ENCODE assay signal across 12 cellular contexts in genomic region chr6:143555071-143555492, GRCh38. TPM values are rescaled to one million over a fixed set of nuclear protein-coding genes. Genes with fewer than 3 reads are reported as not detected.
DNase-seq lines count a peak whose midpoint lies in the region; ATAC-seq lines count a peak whose summit lies in the region.
"Had no signal": no experiment of that assay in that cellular context is flagged by ENCODE, and none has a peak within 500 bp of the region (broad histone marks: within the 10 kb centered on the region; RNA-seq: fewer than 3 reads in every experiment).

No MANE protein-coding gene starts in this region.

- DNase-seq in activated naive CD4-positive, alpha-beta T cell treated with anti-CD3 and anti-CD28 coated beads, Interleukin-2, amount 50 U/mL, for 16 hours = no peak
- DNase-seq in T-cell (no peak), NCI-H2227 (lab: John Stamatoyannopoulos, UW; ENCODE audit: unreplicated experiment) (no peak), MV-4-11 (lab: John Stamatoyannopoulos, UW) (no peak), NCI-H82 treated with DMSO at 0.1 percent for 48 hours (lab: John Stamatoyannopoulos, UW; ENCODE audit: unreplicated experiment) (no peak)
- no peak for DNase-seq in effector memory CD8-positive, alpha-beta T cell
- DNase-seq: naive B cell, NCI-H1436, PC-9 had no signal

- H3K27ac Mint-ChIP-seq in activated naive CD4-positive, alpha-beta T cell treated with anti-CD3 and anti-CD28 coated beads, Interleukin-2, amount 50 U/mL, for 24 hours = peak overlapping the region; percentile 75
- H3K27ac Mint-ChIP-seq in T-cell = peak overlapping the region; percentile 60 to 79
- H3K27ac Mint-ChIP-seq in effector memory CD8-positive, alpha-beta T cell = peak overlapping the region; percentile 46 to 62
- H3K27ac Mint-ChIP-seq in stimulated activated naive CD8-positive, alpha-beta T cell treated with anti-CD3 and anti-CD28 coated beads, Interleukin-15, Interleukin-2, amounts not matched to agents 100 ng/mL and 50 ng/mL, for 24 hours = peak overlapping the region; percentile 89
- H3K27ac Mint-ChIP-seq: WTC11 had no signal

- H3K4me3 Mint-ChIP-seq in activated naive CD4-positive, alpha-beta T cell treated with anti-CD3 and anti-CD28 coated beads, Interleukin-2, amount 50 U/mL, for 24 hours = peak overlapping the region; percentile 71
- peak overlapping the region; percentile 64 to 69 (median 65) for H3K4me3 Mint-ChIP-seq in T-cell
- H3K4me3 Mint-ChIP-seq in effector memory CD8-positive, alpha-beta T cell = peak overlapping the region; percentile 71 to 73
- peak overlapping the region; percentile 74 for H3K4me3 Mint-ChIP-seq in stimulated activated naive CD8-positive, alpha-beta T cell treated with anti-CD3 and anti-CD28 coated beads, Interleukin-15, Interleukin-2, amounts not matched to agents 100 ng/mL and 50 ng/mL, for 24 hours
- H3K4me3 Mint-ChIP-seq: WTC11 had no signal

- CTCF ChIA-PET in T-cell (lab: Charles Lee) = interaction anchor here in 1 of 2 donors (0.6 to 1.7 kb wide), 5 partner anchors 9 to 536 kb away, joined by 3 to 8 read pairs (median 4); no protein-coding TSS in a partner anchor

- no peaks in the 10 kb centered on the region for H3K9me3 Mint-ChIP-seq in activated naive CD4-positive, alpha-beta T cell treated with anti-CD3 and anti-CD28 coated beads, Interleukin-2, amount 50 U/mL, for 24 hours
- H3K9me3 Mint-ChIP-seq in T-cell = no peaks in the 10 kb centered on the region
- H3K9me3 Mint-ChIP-seq in effector memory CD8-positive, alpha-beta T cell = no peaks in the 10 kb centered on the region
- no peaks in the 10 kb centered on the region for H3K9me3 Mint-ChIP-seq in stimulated activated naive CD8-positive, alpha-beta T cell treated with anti-CD3 and anti-CD28 coated beads, Interleukin-15, Interleukin-2, amounts not matched to agents 100 ng/mL and 50 ng/mL, for 24 hours
- H3K9me3 Mint-ChIP-seq: naive B cell, WTC11 had no signal

- POLR2A ChIA-PET in T-cell (lab: Charles Lee) = interaction anchor here (0.6 to 2.2 kb wide), 3 partner anchors 9 to 1160 kb away, joined by 3 to 11 read pairs (median 6); no protein-coding TSS in a partner anchor

- ATAC-seq in T-cell (replicated peaks in 1 of 4) = peak in 3 of 4 experiments; percentile 41 to 71 (median 52)
- peak; percentile 63 for ATAC-seq in effector memory CD8-positive, alpha-beta T cell (replicated peaks)
- ATAC-seq: WTC11 had no signal

- no peaks in the 10 kb centered on the region for H3K27me3 Mint-ChIP-seq in activated naive CD4-positive, alpha-beta T cell treated with anti-CD3 and anti-CD28 coated beads, Interleukin-2, amount 50 U/mL, for 24 hours
- no peaks in the 10 kb centered on the region for H3K27me3 Mint-ChIP-seq in T-cell
- no peaks in the 10 kb centered on the region for H3K27me3 Mint-ChIP-seq in effector memory CD8-positive, alpha-beta T cell
- no peaks in the 10 kb centered on the region for H3K27me3 Mint-ChIP-seq in stimulated activated naive CD8-positive, alpha-beta T cell treated with anti-CD3 and anti-CD28 coated beads, Interleukin-15, Interleukin-2, amounts not matched to agents 100 ng/mL and 50 ng/mL, for 24 hours
- H3K27me3 Mint-ChIP-seq: naive B cell had no signal

- peaks cover 2% of the 10 kb centered on the region for H3K36me3 Mint-ChIP-seq in activated naive CD4-positive, alpha-beta T cell treated with anti-CD3 and anti-CD28 coated beads, Interleukin-2, amount 50 U/mL, for 24 hours
- peaks cover 17% of the 10 kb centered on the region for H3K36me3 Mint-ChIP-seq in T-cell
- H3K36me3 Mint-ChIP-seq in effector memory CD8-positive, alpha-beta T cell (ENCODE audit: insufficient read depth) = peaks cover 8% of the 10 kb centered on the region
- no peaks in the 10 kb centered on the region for H3K36me3 Mint-ChIP-seq in stimulated activated naive CD8-positive, alpha-beta T cell treated with anti-CD3 and anti-CD28 coated beads, Interleukin-15, Interleukin-2, amounts not matched to agents 100 ng/mL and 50 ng/mL, for 24 hours (ENCODE audit: low read depth)
- H3K36me3 Mint-ChIP-seq: naive B cell, WTC11 had no signal

- H3K4me1 Mint-ChIP-seq in activated naive CD4-positive, alpha-beta T cell treated with anti-CD3 and anti-CD28 coated beads, Interleukin-2, amount 50 U/mL, for 24 hours = peaks cover 51% of the 10 kb centered on the region
- peaks cover 57 to 81% (median 62%) of the 10 kb centered on the region in 3 donors for H3K4me1 Mint-ChIP-seq in T-cell
- peaks cover 63 to 72% of the 10 kb centered on the region in 2 donors for H3K4me1 Mint-ChIP-seq in effector memory CD8-positive, alpha-beta T cell (ENCODE audit: low read depth in 2 of 2)
- peaks cover 55% of the 10 kb centered on the region for H3K4me1 Mint-ChIP-seq in stimulated activated naive CD8-positive, alpha-beta T cell treated with anti-CD3 and anti-CD28 coated beads, Interleukin-15, Interleukin-2, amounts not matched to agents 100 ng/mL and 50 ng/mL, for 24 hours (ENCODE audit: low read depth)

RNA-seq across cellular contexts. Expression of gene FUCA2, which starts 43.6 kb away (rescaled TPM):
- total RNA-seq in T-cell = 1 to 10 TPM; 4.6 to 9.0 (median 7.1) TPM
